ENCODE assay signal across 17 cellular contexts in the genomic region with DNA sequence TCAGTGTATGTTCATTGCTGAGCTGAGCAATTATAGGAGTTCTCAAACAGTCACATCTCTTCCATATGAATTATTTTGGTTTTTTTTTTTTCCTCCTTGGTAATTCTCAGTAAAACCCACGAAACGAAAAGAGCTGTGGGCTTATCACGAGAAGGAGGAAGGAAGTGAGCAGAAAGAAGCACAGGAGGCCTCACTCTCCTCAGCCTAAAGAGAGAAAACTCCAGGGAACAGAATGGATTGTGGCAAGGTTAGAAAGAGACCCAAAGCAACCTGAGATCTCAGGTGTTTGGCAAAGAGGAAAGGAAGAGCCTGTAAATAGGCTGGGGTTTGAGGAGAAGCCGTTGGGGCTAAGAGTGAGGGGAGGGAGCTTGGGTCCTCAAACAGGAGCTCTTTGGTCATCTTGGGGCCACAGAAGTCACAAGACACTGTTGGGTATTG.
DNase-seq lines count a peak whose midpoint lies in the region; ATAC-seq and TF ChIP-seq lines count a peak whose summit lies in the region.
"Had no signal": no experiment of that assay in that cellular context is flagged by ENCODE, and none has a peak within 500 bp of the region (broad histone marks: within the 10 kb centered on the region; RNA-seq: fewer than 3 reads in every experiment).

No MANE protein-coding gene starts in this region.

- no peaks in the 10 kb centered on the region for H3K9me3 ChIP-seq in effector memory CD4-positive, alpha-beta T cell (ENCODE audit: control insufficient read depth, low read length)
- no peaks in the 10 kb centered on the region for H3K9me3 ChIP-seq in tibial artery
- H3K9me3 ChIP-seq: Caco-2, left lung had no signal

- no peaks in the 10 kb centered on the region for H3K4me1 ChIP-seq in effector memory CD4-positive, alpha-beta T cell (ENCODE audit: control insufficient read depth, insufficient read depth, low read length, poor library complexity, severe bottlenecking)
- H3K4me1 ChIP-seq in tibial artery: no peaks in the 10 kb centered on the region

- POLR2A ChIA-PET in activated naive CD8-positive, alpha-beta T cell treated with anti-CD3 and anti-CD28 coated beads, Interleukin-2, amount 10 ng/mL, durations not matched to agents 7 days and 5 days (lab: Charles Lee): interaction anchor here (1.0 to 2.5 kb wide), 2 partner anchors 68 to 92 kb away, joined by 3 to 37 read pairs; a partner anchor contains a TSS

- TF ChIP-seq POLR2A in NB4 (IDR thresholded peaks at IDR 0.05; ENCODE audit: extremely low read depth, insufficient read length): no peak

- no peak for TF ChIP-seq CTCF in NB4 (IDR thresholded peaks at IDR 0.05; ENCODE audit: low read depth, low read length)
- no peak for TF ChIP-seq CTCF in tibial artery (IDR thresholded peaks at IDR 0.05)

- H3K27ac ChIP-seq in effector memory CD4-positive, alpha-beta T cell (ENCODE audit: insufficient read depth, low read length, poor library complexity, severe bottlenecking): no peak overlapping the region
- H3K27ac ChIP-seq in tibial artery: no peak overlapping the region
- H3K27ac ChIP-seq: GM23248, left lung had no signal

- no peak for DNase-seq in activated naive CD8-positive, alpha-beta T cell treated with anti-CD3 and anti-CD28 coated beads, Interleukin-2, amount 10 ng/mL, durations not matched to agents 7 days and 5 days
- no peak for DNase-seq in activated naive CD8-positive, alpha-beta T cell treated with anti-CD3 and anti-CD28 coated beads for 36 hours
- DNase-seq in NB4 (ENCODE audit: low read depth) (peak; percentile 18), tibial artery (no peak)
- DNase-seq in activated T-helper 1 cell treated with anti-CD3 and anti-CD28 coated beads, Interleukin-12 subunit alpha, Interleukin-12 subunit beta, Interleukin-2, Interleukin-4 antibody, amounts not matched to agents 30 ng/mL and 10 ng/mL and 1 ng/mL, durations not matched to agents 14 hours and 24 hours and 36 hours (ENCODE audit: low spot score): no peak
- DNase-seq in stimulated activated naive B cell treated with anti-CD40 and anti-IgM and Interleukin-4, amounts not matched to agents 10 μg/mL and 1 μg/mL and 100 μg/mL, for 72 hours: no peak
- no peak for DNase-seq in effector memory CD4-positive, alpha-beta T cell
- DNase-seq: Caco-2; central memory CD4-positive, alpha-beta T cell; glutamatergic neuron; GM23248; left lung; NCI-H1417 treated with DMSO at 0.1 percent for 48 hours; NCI-H226; Right ventricle myocardium superior; stimulated activated CD4-positive, alpha-beta T cell treated with anti-CD3 and anti-CD28 coated beads, Interleukin-2, amount 100 ng/mL, for 48 hours had no signal

- H3K4me3 ChIP-seq in NB4 (ENCODE audit: low read depth, low read length): no peak overlapping the region
- no peak overlapping the region for H3K4me3 ChIP-seq in effector memory CD4-positive, alpha-beta T cell (ENCODE audit: insufficient read depth, low read depth, low read length, poor library complexity, severe bottlenecking)
- no peak overlapping the region for H3K4me3 ChIP-seq in tibial artery
- H3K4me3 ChIP-seq: GM23248, left lung had no signal

- H3K36me3 Mint-ChIP-seq in activated naive CD8-positive, alpha-beta T cell treated with anti-CD3 and anti-CD28 coated beads, Interleukin-2, amount 10 ng/mL, durations not matched to agents 7 days and 5 days: peaks cover 5% of the 10 kb centered on the region
- H3K36me3 Mint-ChIP-seq in activated naive CD8-positive, alpha-beta T cell treated with anti-CD3 and anti-CD28 coated beads for 36 hours: no peaks in the 10 kb centered on the region
- peaks cover 9% of the 10 kb centered on the region for H3K36me3 Mint-ChIP-seq in activated T-helper 1 cell treated with anti-CD3 and anti-CD28 coated beads, Interleukin-12 subunit alpha, Interleukin-12 subunit beta, Interleukin-2, Interleukin-4 antibody, amounts not matched to agents 30 ng/mL and 10 ng/mL and 1 ng/mL, durations not matched to agents 14 hours and 24 hours and 36 hours (ENCODE audit: low read depth)
- H3K36me3 Mint-ChIP-seq in stimulated activated naive B cell treated with anti-CD40 and anti-IgM and Interleukin-4, amounts not matched to agents 10 μg/mL and 1 μg/mL and 100 μg/mL, for 72 hours: no peaks in the 10 kb centered on the region

- peaks cover 3% of the 10 kb centered on the region for H3K27me3 Mint-ChIP-seq in activated naive CD8-positive, alpha-beta T cell treated with anti-CD3 and anti-CD28 coated beads, Interleukin-2, amount 10 ng/mL, durations not matched to agents 7 days and 5 days
- peaks cover 4% of the 10 kb centered on the region for H3K27me3 Mint-ChIP-seq in activated naive CD8-positive, alpha-beta T cell treated with anti-CD3 and anti-CD28 coated beads for 36 hours
- no peaks in the 10 kb centered on the region for H3K27me3 Mint-ChIP-seq in activated T-helper 1 cell treated with anti-CD3 and anti-CD28 coated beads, Interleukin-12 subunit alpha, Interleukin-12 subunit beta, Interleukin-2, Interleukin-4 antibody, amounts not matched to agents 30 ng/mL and 10 ng/mL and 1 ng/mL, durations not matched to agents 14 hours and 24 hours and 36 hours (ENCODE audit: insufficient read depth)
- H3K27me3 Mint-ChIP-seq in stimulated activated naive B cell treated with anti-CD40 and anti-IgM and Interleukin-4, amounts not matched to agents 10 μg/mL and 1 μg/mL and 100 μg/mL, for 72 hours: no peaks in the 10 kb centered on the region

- H3K4me3 Mint-ChIP-seq in activated naive CD8-positive, alpha-beta T cell treated with anti-CD3 and anti-CD28 coated beads, Interleukin-2, amount 10 ng/mL, durations not matched to agents 7 days and 5 days: peak overlapping the region; percentile 89
- no peak overlapping the region for H3K4me3 Mint-ChIP-seq in activated naive CD8-positive, alpha-beta T cell treated with anti-CD3 and anti-CD28 coated beads for 36 hours
- peak overlapping the region; percentile 54 for H3K4me3 Mint-ChIP-seq in activated T-helper 1 cell treated with anti-CD3 and anti-CD28 coated beads, Interleukin-12 subunit alpha, Interleukin-12 subunit beta, Interleukin-2, Interleukin-4 antibody, amounts not matched to agents 30 ng/mL and 10 ng/mL and 1 ng/mL, durations not matched to agents 14 hours and 24 hours and 36 hours
- H3K4me3 Mint-ChIP-seq in stimulated activated naive B cell treated with anti-CD40 and anti-IgM and Interleukin-4, amounts not matched to agents 10 μg/mL and 1 μg/mL and 100 μg/mL, for 72 hours: no peak overlapping the region

- intact Hi-C loops in activated T-helper 1 cell treated with anti-CD3 and anti-CD28 coated beads, Interleukin-12 subunit alpha, Interleukin-12 subunit beta, Interleukin-2, Interleukin-4 antibody, amounts not matched to agents 30 ng/mL and 10 ng/mL and 1 ng/mL, durations not matched to agents 14 hours and 24 hours and 36 hours (cut with micrococcal nuclease): no loop called here
- intact Hi-C loops in tibial artery (cut with DNase I; ENCODE audit: low total_unique reads): no loop called here

- no peaks in the 10 kb centered on the region for H3K9me3 Mint-ChIP-seq in activated naive CD8-positive, alpha-beta T cell treated with anti-CD3 and anti-CD28 coated beads, Interleukin-2, amount 10 ng/mL, durations not matched to agents 7 days and 5 days
- H3K9me3 Mint-ChIP-seq in activated naive CD8-positive, alpha-beta T cell treated with anti-CD3 and anti-CD28 coated beads for 36 hours: no peaks in the 10 kb centered on the region
- H3K9me3 Mint-ChIP-seq in activated T-helper 1 cell treated with anti-CD3 and anti-CD28 coated beads, Interleukin-12 subunit alpha, Interleukin-12 subunit beta, Interleukin-2, Interleukin-4 antibody, amounts not matched to agents 30 ng/mL and 10 ng/mL and 1 ng/mL, durations not matched to agents 14 hours and 24 hours and 36 hours: no peaks in the 10 kb centered on the region
- H3K9me3 Mint-ChIP-seq in stimulated activated naive B cell treated with anti-CD40 and anti-IgM and Interleukin-4, amounts not matched to agents 10 μg/mL and 1 μg/mL and 100 μg/mL, for 72 hours: no peaks in the 10 kb centered on the region

- H3K4me1 Mint-ChIP-seq in activated naive CD8-positive, alpha-beta T cell treated with anti-CD3 and anti-CD28 coated beads, Interleukin-2, amount 10 ng/mL, durations not matched to agents 7 days and 5 days: peaks cover 24% of the 10 kb centered on the region
- peaks cover 5% of the 10 kb centered on the region for H3K4me1 Mint-ChIP-seq in activated naive CD8-positive, alpha-beta T cell treated with anti-CD3 and anti-CD28 coated beads for 36 hours
- H3K4me1 Mint-ChIP-seq in activated T-helper 1 cell treated with anti-CD3 and anti-CD28 coated beads, Interleukin-12 subunit alpha, Interleukin-12 subunit beta, Interleukin-2, Interleukin-4 antibody, amounts not matched to agents 30 ng/mL and 10 ng/mL and 1 ng/mL, durations not matched to agents 14 hours and 24 hours and 36 hours (ENCODE audit: low read depth): peaks cover 19% of the 10 kb centered on the region
- peaks cover 7 to 12% of the 10 kb centered on the region in 2 donors for H3K4me1 Mint-ChIP-seq in stimulated activated naive B cell treated with anti-CD40 and anti-IgM and Interleukin-4, amounts not matched to agents 10 μg/mL and 1 μg/mL and 100 μg/mL, for 72 hours

- peak; percentile 88 for ATAC-seq in activated naive CD8-positive, alpha-beta T cell treated with anti-CD3 and anti-CD28 coated beads, Interleukin-2, amount 10 ng/mL, durations not matched to agents 7 days and 5 days (ENCODE audit: low read depth)
- no peak for ATAC-seq in stimulated activated naive B cell treated with anti-CD40 and anti-IgM and Interleukin-4, amounts not matched to agents 10 μg/mL and 1 μg/mL and 100 μg/mL, for 72 hours (replicated peaks)
- ATAC-seq in HG03378 (IDR thresholded peaks at IDR 0.05; ENCODE audit: unreplicated experiment): no peak
- ATAC-seq: left lung had no signal

- H3K36me3 ChIP-seq in effector memory CD4-positive, alpha-beta T cell (ENCODE audit: control insufficient read depth, insufficient read depth, low read length): no peaks in the 10 kb centered on the region
- no peaks in the 10 kb centered on the region for H3K36me3 ChIP-seq in tibial artery
- H3K36me3 ChIP-seq: left lung had no signal

- H3K27ac Mint-ChIP-seq in activated naive CD8-positive, alpha-beta T cell treated with anti-CD3 and anti-CD28 coated beads, Interleukin-2, amount 10 ng/mL, durations not matched to agents 7 days and 5 days: peak overlapping the region; percentile 97
- no peak overlapping the region for H3K27ac Mint-ChIP-seq in activated naive CD8-positive, alpha-beta T cell treated with anti-CD3 and anti-CD28 coated beads for 36 hours
- H3K27ac Mint-ChIP-seq in activated T-helper 1 cell treated with anti-CD3 and anti-CD28 coated beads, Interleukin-12 subunit alpha, Interleukin-12 subunit beta, Interleukin-2, Interleukin-4 antibody, amounts not matched to agents 30 ng/mL and 10 ng/mL and 1 ng/mL, durations not matched to agents 14 hours and 24 hours and 36 hours: peak overlapping the region; percentile 86
- peak overlapping the region; percentile 20 for H3K27ac Mint-ChIP-seq in stimulated activated naive B cell treated with anti-CD40 and anti-IgM and Interleukin-4, amounts not matched to agents 10 μg/mL and 1 μg/mL and 100 μg/mL, for 72 hours

- H3K27me3 ChIP-seq in effector memory CD4-positive, alpha-beta T cell (replicated peaks; ENCODE audit: control insufficient read depth, insufficient read depth, low read length, poor library complexity, severe bottlenecking): no peaks in the 10 kb centered on the region
- H3K27me3 ChIP-seq in tibial artery: no peaks in the 10 kb centered on the region
- H3K27me3 ChIP-seq: left lung had no signal

Comparison
In these comparisons a context has a peak if more than half of its experiments do, and no peak if none do; other contexts are left out.
1. H3K4me3 Mint-ChIP-seq: peak in activated naive CD8-positive, alpha-beta T cell treated with anti-CD3 and anti-CD28 coated beads, Interleukin-2, amount 10 ng/mL, durations not matched to agents 7 days and 5 days (single experiment) and activated T-helper 1 cell treated with anti-CD3 and anti-CD28 coated beads, Interleukin-12 subunit alpha, Interleukin-12 subunit beta, Interleukin-2, Interleukin-4 antibody, amounts not matched to agents 30 ng/mL and 10 ng/mL and 1 ng/mL, durations not matched to agents 14 hours and 24 hours and 36 hours (single experiment); none in activated naive CD8-positive, alpha-beta T cell treated with anti-CD3 and anti-CD28 coated beads for 36 hours (single experiment) and stimulated activated naive B cell treated with anti-CD40 and anti-IgM and Interleukin-4, amounts not matched to agents 10 μg/mL and 1 μg/mL and 100 μg/mL, for 72 hours (0 of 2).